In the genomic region with DNA sequence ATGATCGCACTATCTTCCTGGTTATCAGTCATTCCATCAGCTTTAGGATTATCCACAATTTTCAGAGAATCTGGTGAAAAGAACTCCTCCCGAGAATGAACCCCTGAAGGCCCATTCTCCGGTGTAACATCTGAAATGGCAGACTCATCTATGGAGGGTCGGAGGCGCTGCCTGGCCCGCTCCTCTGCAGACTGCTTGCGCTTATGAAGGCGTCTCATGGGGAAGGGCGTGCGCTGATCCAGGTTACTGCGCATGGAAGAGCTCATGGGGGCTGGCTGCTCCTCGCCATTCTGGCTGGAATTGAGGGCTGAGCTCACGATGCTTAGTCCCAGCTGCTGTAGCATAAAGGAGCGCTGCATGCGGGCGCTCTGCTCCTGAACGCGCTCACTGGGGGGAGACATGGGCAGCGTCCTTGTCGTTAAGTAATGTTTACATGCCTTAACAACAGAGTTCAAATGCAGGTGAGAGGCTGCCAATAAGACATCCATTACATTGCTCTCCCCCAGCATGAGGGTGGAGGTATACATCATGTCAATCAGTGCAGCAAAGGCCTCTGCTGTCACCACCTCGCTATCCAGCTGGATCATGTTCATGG, we compare ENCODE assay signal across 22 cellular contexts. TPM values are rescaled to one million over a fixed set of nuclear protein-coding genes. Genes with fewer than 3 reads are reported as not detected.
DNase-seq lines count a peak whose midpoint lies in the region; ATAC-seq and TF ChIP-seq lines count a peak whose summit lies in the region.
"Had no signal": no experiment of that assay in that cellular context is flagged by ENCODE, and none has a peak within 500 bp of the region (broad histone marks: within the 10 kb centered on the region; RNA-seq: fewer than 3 reads in every experiment).

No MANE protein-coding gene starts in this region.

- no peak for ATAC-seq in activated CD8-positive, alpha-beta T cell treated with anti-CD3 and anti-CD28 coated beads, Interleukin-2, amount 10 ng/mL, durations not matched to agents 7 days and 5 days
- ATAC-seq in activated CD8-positive, alpha-beta T cell treated with anti-CD3 and anti-CD28 coated beads for 36 hours, result no peak
- ATAC-seq in Panc1 (0 out of 2 replicates have a peak, but pooled peaks have one; percentile 3), left lobe of liver (peak; percentile 1), GM21390 (IDR thresholded peaks at IDR 0.05; ENCODE audit: unreplicated experiment) (no peak), psoas muscle (no peak)
- ATAC-seq in stimulated activated effector memory CD8-positive, alpha-beta T cell treated with anti-CD3 and anti-CD28 coated beads, Interleukin-12 subunit alpha, Interleukin-12 subunit beta, amount 100 ng/mL, for 72 hours, result no peak

- peaks cover 44% of the 10 kb centered on the region for H3K36me3 Mint-ChIP-seq in activated CD8-positive, alpha-beta T cell treated with anti-CD3 and anti-CD28 coated beads, Interleukin-2, amount 10 ng/mL, durations not matched to agents 7 days and 5 days (ENCODE audit: low read depth)
- peaks cover 29% of the 10 kb centered on the region for H3K36me3 Mint-ChIP-seq in activated CD8-positive, alpha-beta T cell treated with anti-CD3 and anti-CD28 coated beads for 36 hours (ENCODE audit: low read depth)
- H3K36me3 Mint-ChIP-seq in stimulated activated effector memory CD8-positive, alpha-beta T cell treated with anti-CD3 and anti-CD28 coated beads, Interleukin-12 subunit alpha, Interleukin-12 subunit beta, amount 100 ng/mL, for 72 hours, result peaks cover 58% of the 10 kb centered on the region

- H3K27ac Mint-ChIP-seq in activated CD8-positive, alpha-beta T cell treated with anti-CD3 and anti-CD28 coated beads, Interleukin-2, amount 10 ng/mL, durations not matched to agents 7 days and 5 days, result peak overlapping the region; percentile 25
- H3K27ac Mint-ChIP-seq in activated CD8-positive, alpha-beta T cell treated with anti-CD3 and anti-CD28 coated beads for 36 hours, result no peak overlapping the region
- peak overlapping the region; percentile 11 for H3K27ac Mint-ChIP-seq in stimulated activated effector memory CD8-positive, alpha-beta T cell treated with anti-CD3 and anti-CD28 coated beads, Interleukin-12 subunit alpha, Interleukin-12 subunit beta, amount 100 ng/mL, for 72 hours

- H3K4me1 Mint-ChIP-seq in activated CD8-positive, alpha-beta T cell treated with anti-CD3 and anti-CD28 coated beads, Interleukin-2, amount 10 ng/mL, durations not matched to agents 7 days and 5 days (ENCODE audit: low read depth), result no peaks in the 10 kb centered on the region
- peaks cover 4% of the 10 kb centered on the region for H3K4me1 Mint-ChIP-seq in activated CD8-positive, alpha-beta T cell treated with anti-CD3 and anti-CD28 coated beads for 36 hours (ENCODE audit: low read depth)
- peaks cover 15% of the 10 kb centered on the region for H3K4me1 Mint-ChIP-seq in stimulated activated effector memory CD8-positive, alpha-beta T cell treated with anti-CD3 and anti-CD28 coated beads, Interleukin-12 subunit alpha, Interleukin-12 subunit beta, amount 100 ng/mL, for 72 hours

- CTCF ChIA-PET in activated CD8-positive, alpha-beta T cell treated with anti-CD3 and anti-CD28 coated beads, Interleukin-2, amount 10 ng/mL, durations not matched to agents 7 days and 5 days (lab: Charles Lee), result interaction anchor here (0.8 to 1.2 kb wide), 2 partner anchors 19 to 569 kb away, joined by 3 read pairs; no protein-coding TSS in a partner anchor
- CTCF ChIA-PET in activated CD8-positive, alpha-beta T cell treated with anti-CD3 and anti-CD28 coated beads for 36 hours (lab: Charles Lee), result interaction anchor here (1.0 kb wide), 1 partner anchor 17 kb away, joined by 3 read pairs; no protein-coding TSS in a partner anchor
- CTCF ChIA-PET in Panc1 (lab: Charles Lee), result no interaction called here

- H3K9me3 Mint-ChIP-seq in activated CD8-positive, alpha-beta T cell treated with anti-CD3 and anti-CD28 coated beads, Interleukin-2, amount 10 ng/mL, durations not matched to agents 7 days and 5 days (ENCODE audit: insufficient read depth), result no peaks in the 10 kb centered on the region
- no peaks in the 10 kb centered on the region for H3K9me3 Mint-ChIP-seq in activated CD8-positive, alpha-beta T cell treated with anti-CD3 and anti-CD28 coated beads for 36 hours
- H3K9me3 Mint-ChIP-seq in stimulated activated effector memory CD8-positive, alpha-beta T cell treated with anti-CD3 and anti-CD28 coated beads, Interleukin-12 subunit alpha, Interleukin-12 subunit beta, amount 100 ng/mL, for 72 hours, result no peaks in the 10 kb centered on the region
- H3K9me3 Mint-ChIP-seq: CD8-positive, alpha-beta memory T cell had no signal

- no peaks in the 10 kb centered on the region for H3K27me3 Mint-ChIP-seq in activated CD8-positive, alpha-beta T cell treated with anti-CD3 and anti-CD28 coated beads, Interleukin-2, amount 10 ng/mL, durations not matched to agents 7 days and 5 days (ENCODE audit: low read depth)
- no peaks in the 10 kb centered on the region for H3K27me3 Mint-ChIP-seq in activated CD8-positive, alpha-beta T cell treated with anti-CD3 and anti-CD28 coated beads for 36 hours

- 85 to 91% (median 88%) methylated on average over 21 of the region's 21 CpGs for WGBS in psoas muscle, 3 donors

- BruUV-seq in Panc1 (replicated peaks; lab: Mats Ljungman, UMichigan), result no TSS peak

- POLR2A ChIA-PET in activated CD8-positive, alpha-beta T cell treated with anti-CD3 and anti-CD28 coated beads, Interleukin-2, amount 10 ng/mL, durations not matched to agents 7 days and 5 days (lab: Charles Lee), result no interaction called here
- POLR2A ChIA-PET in activated CD8-positive, alpha-beta T cell treated with anti-CD3 and anti-CD28 coated beads for 36 hours (lab: Charles Lee), result no interaction called here
- POLR2A ChIA-PET in Panc1 (lab: Charles Lee), result no interaction called here

- H3K4me3 ChIP-seq in Panc1 (ENCODE audit: low read depth in 2 of 2, low read length in 2 of 2) (no peak overlapping the region), psoas muscle (no peak overlapping the region)

- no peak for DNase-seq in activated CD8-positive, alpha-beta T cell treated with anti-CD3 and anti-CD28 coated beads, Interleukin-2, amount 10 ng/mL, durations not matched to agents 7 days and 5 days
- no peak for DNase-seq in activated CD8-positive, alpha-beta T cell treated with anti-CD3 and anti-CD28 coated beads for 36 hours
- DNase-seq in Panc1 (ENCODE audit: low read depth, low spot score) (no peak), left lobe of liver (ENCODE audit: low spot score) (no peak), psoas muscle (no peak), NCI-H446 (lab: John Stamatoyannopoulos, UW) (no peak)
- DNase-seq in stimulated activated effector memory CD8-positive, alpha-beta T cell treated with anti-CD3 and anti-CD28 coated beads, Interleukin-12 subunit alpha, Interleukin-12 subunit beta, amount 100 ng/mL, for 72 hours (ENCODE audit: low spot score in 2 of 2), result no peak
- DNase-seq: 8988T; AML-193; CD8-positive, alpha-beta memory T cell; DMS53; GDM1; MV-4-11; NCI-H1105 treated with DMSO at 0.1 percent for 48 hours; NCI-H1694; NCI-H2171; NCI-H345; NCI-H524 treated with DMSO at 0.1 percent for 48 hours; SHP77 had no signal

- no peaks in the 10 kb centered on the region for H3K27me3 ChIP-seq in Panc1 (ENCODE audit: control insufficient read depth, insufficient read depth, low read length)
- no peaks in the 10 kb centered on the region for H3K27me3 ChIP-seq in psoas muscle (ENCODE audit: insufficient read depth in 3 of 3, low read length in 2 of 3)

- H3K4me1 ChIP-seq in Panc1 (ENCODE audit: control insufficient read depth, insufficient read depth, low read length) (peaks cover 7% of the 10 kb centered on the region), psoas muscle (peaks cover 16% of the 10 kb centered on the region)

- no peak for TF ChIP-seq CTCF in activated CD8-positive, alpha-beta T cell treated with anti-CD3 and anti-CD28 coated beads for 36 hours (IDR thresholded peaks at IDR 0.05)
- TF ChIP-seq CTCF in Panc1 (IDR thresholded peaks at IDR 0.05) (no peak), psoas muscle (IDR thresholded peaks at IDR 0.05) (no peak)

- in situ Hi-C loops in Panc1 (cut with HindIII; ENCODE audit: low pct_unique_long_range_greater_than_20kb, low sequenced_read_pairs), result no loop called here

- intact Hi-C loops in activated CD8-positive, alpha-beta T cell treated with anti-CD3 and anti-CD28 coated beads for 36 hours (cut with micrococcal nuclease), result no loop called here
- intact Hi-C loops in Panc1 (cut with micrococcal nuclease; ENCODE audit: unreplicated experiment), result no loop called here
- intact Hi-C loops in psoas muscle (cut with DNase I), result no loop called here

- peaks cover 44% of the 10 kb centered on the region for H3K36me3 ChIP-seq in Panc1 (ENCODE audit: control insufficient read depth, insufficient read depth, low read length)
- peaks cover 6 to 58% of the 10 kb centered on the region in 2 donors for H3K36me3 ChIP-seq in psoas muscle (ENCODE audit: insufficient read depth in 1 of 2, low read depth in 1 of 2)

- H3K9me3 ChIP-seq in Panc1 (ENCODE audit: control insufficient read depth, insufficient read depth, low read depth, low read length) (no peaks in the 10 kb centered on the region), psoas muscle (no peaks in the 10 kb centered on the region)

- H3K4me3 Mint-ChIP-seq in activated CD8-positive, alpha-beta T cell treated with anti-CD3 and anti-CD28 coated beads, Interleukin-2, amount 10 ng/mL, durations not matched to agents 7 days and 5 days, result no peak overlapping the region
- H3K4me3 Mint-ChIP-seq in activated CD8-positive, alpha-beta T cell treated with anti-CD3 and anti-CD28 coated beads for 36 hours, result no peak overlapping the region
- no peak overlapping the region for H3K4me3 Mint-ChIP-seq in stimulated activated effector memory CD8-positive, alpha-beta T cell treated with anti-CD3 and anti-CD28 coated beads, Interleukin-12 subunit alpha, Interleukin-12 subunit beta, amount 100 ng/mL, for 72 hours
- H3K4me3 Mint-ChIP-seq: CD8-positive, alpha-beta memory T cell had no signal

- H3K27ac ChIP-seq in Panc1 (ENCODE audit: low read length) (no peak overlapping the region), psoas muscle (no peak overlapping the region)
- H3K27ac ChIP-seq: C4-2B, KMS-11 had no signal

RNA-seq across cellular contexts. Expression of a gene that starts 19.4 kb away (rescaled TPM):
- 10 to 100 TPM; 57.8 to 62.3 TPM for total RNA-seq in activated CD8-positive, alpha-beta T cell treated with anti-CD3 and anti-CD28 coated beads, Interleukin-2, amount 10 ng/mL, durations not matched to agents 7 days and 5 days
- 10 to 100 TPM; 62.8 to 64.6 TPM for total RNA-seq in activated CD8-positive, alpha-beta T cell treated with anti-CD3 and anti-CD28 coated beads for 36 hours
- total RNA-seq in Panc1 (2021; ENCODE audit: unreplicated experiment), result 238 TPM
- 439 TPM for polyA plus RNA-seq in Panc1 (2012; ENCODE audit: insufficient read length)
- total RNA-seq in left lobe of liver, result 406 TPM
- 100 to 1,000 TPM in 3 of 4 donors, 10 to 100 TPM in 1; 74.7 to 111 (median 100) TPM for total RNA-seq in psoas muscle
- polyA plus RNA-seq in psoas muscle, result 100 to 1,000 TPM in 2 of 3 donors, 10 to 100 TPM in 1; 72.2 to 138 (median 105) TPM

RNA-seq across cellular contexts. Expression of a gene that starts 23.4 kb away (rescaled TPM):
- 1 to 10 TPM; 9.2 to 9.4 TPM for total RNA-seq in activated CD8-positive, alpha-beta T cell treated with anti-CD3 and anti-CD28 coated beads, Interleukin-2, amount 10 ng/mL, durations not matched to agents 7 days and 5 days
- total RNA-seq in activated CD8-positive, alpha-beta T cell treated with anti-CD3 and anti-CD28 coated beads for 36 hours, result 1 to 10 TPM; 8.6 to 8.8 TPM
- total RNA-seq in Panc1 (2021; ENCODE audit: unreplicated experiment) (30.6 TPM), left lobe of liver (5.5 TPM), psoas muscle (1 to 10 TPM; 5.2 to 6.0 (median 5.3) TPM)
- polyA plus RNA-seq in Panc1 (2012; ENCODE audit: insufficient read length), result 17.1 TPM
- polyA plus RNA-seq in psoas muscle, result 1 to 10 TPM; 2.5 to 5.3 (median 3.0) TPM

RNA-seq across cellular contexts. Expression of a gene that starts 43.9 kb away (rescaled TPM):
- total RNA-seq in activated CD8-positive, alpha-beta T cell treated with anti-CD3 and anti-CD28 coated beads, Interleukin-2, amount 10 ng/mL, durations not matched to agents 7 days and 5 days, result 10 to 100 TPM; 38.2 to 39.0 TPM
- 10 to 100 TPM; 66.9 to 70.5 TPM for total RNA-seq in activated CD8-positive, alpha-beta T cell treated with anti-CD3 and anti-CD28 coated beads for 36 hours
- 93.8 TPM for total RNA-seq in Panc1 (2021; ENCODE audit: unreplicated experiment)
- polyA plus RNA-seq in Panc1 (2012; ENCODE audit: insufficient read length), result 56.8 TPM
- 11.8 TPM for total RNA-seq in left lobe of liver
- 10 to 100 TPM; 17.6 to 22.5 (median 21.8) TPM for total RNA-seq in psoas muscle
- polyA plus RNA-seq in psoas muscle, result 10 to 100 TPM; 12.1 to 21.6 (median 18.1) TPM

Comparison
In these comparisons a context has a peak if more than half of its experiments do, and no peak if none do; other contexts are left out.
1. ATAC-seq: peak in Panc1 (single experiment) and left lobe of liver (single experiment); none in activated CD8-positive, alpha-beta T cell treated with anti-CD3 and anti-CD28 coated beads, Interleukin-2, amount 10 ng/mL, durations not matched to agents 7 days and 5 days (single experiment), activated CD8-positive, alpha-beta T cell treated with anti-CD3 and anti-CD28 coated beads for 36 hours (single experiment), stimulated activated effector memory CD8-positive, alpha-beta T cell treated with anti-CD3 and anti-CD28 coated beads, Interleukin-12 subunit alpha, Interleukin-12 subunit beta, amount 100 ng/mL, for 72 hours (single experiment), GM21390 (single experiment) and psoas muscle (0 of 4).